ENCODE assay signal across 15 cellular contexts in the genomic region with DNA sequence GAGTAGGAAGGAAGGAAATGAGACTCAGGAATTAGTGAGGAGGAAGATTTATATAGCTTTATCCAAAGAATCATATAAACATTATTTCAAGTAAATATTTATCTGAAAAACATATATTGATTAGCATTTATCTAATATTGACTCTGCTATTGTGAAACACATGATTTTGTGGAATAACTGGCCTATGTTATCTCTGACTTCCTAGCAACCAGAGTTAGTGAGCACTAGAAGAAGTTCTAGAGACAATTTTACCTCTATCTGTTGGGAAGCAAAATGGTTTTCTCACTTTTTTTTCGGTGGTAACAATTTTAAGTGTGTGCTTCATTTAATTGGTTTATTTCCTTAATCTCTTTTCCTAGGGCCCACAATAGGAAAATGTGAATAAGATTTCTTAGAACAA.
"Had no signal": no experiment of that assay in that cellular context is flagged by ENCODE, and none has a peak within 500 bp of the region (broad histone marks: within the 10 kb centered on the region; RNA-seq: fewer than 3 reads in every experiment).

No MANE protein-coding gene starts in this region.

- H3K9me3 ChIP-seq: psoas muscle, sigmoid colon, tibial nerve had no signal

- H3K27me3 ChIP-seq: sigmoid colon, tibial nerve had no signal

- H3K27me3 Mint-ChIP-seq: activated B cell treated with CpG ODN at 0.5 μM for 24 hours; activated naive CD4-positive, alpha-beta T cell treated with anti-CD3 and anti-CD28 coated beads, Interleukin-2, amount 50 U/mL, for 24 hours; brain had no signal

- DNase-seq: activated B cell treated with CpG ODN at 0.5 μM for 24 hours; activated CD4-positive, alpha-beta T cell treated with anti-CD3 and anti-CD28 coated beads, Interleukin-2, amount 50 U/mL, for 48 hours; amygdala; glutamatergic neuron; left cardiac atrium; nephron progenitor cell; psoas muscle; sigmoid colon; stimulated activated CD4-positive, alpha-beta T cell treated with anti-CD3 and anti-CD28 coated beads, Interleukin-4, amount 100 ng/mL, for 24 hours; T-helper 1 cell had no signal

- ATAC-seq: left cardiac atrium, psoas muscle had no signal

- H3K27ac Mint-ChIP-seq: nephron progenitor cell had no signal

- H3K9me3 Mint-ChIP-seq: activated B cell treated with CpG ODN at 0.5 μM for 24 hours; activated naive CD4-positive, alpha-beta T cell treated with anti-CD3 and anti-CD28 coated beads, Interleukin-2, amount 50 U/mL, for 24 hours; activated T-helper 2 cell treated with anti-CD3 and anti-CD28 coated beads, Interferon-gamma antibody, Interleukin-2, Interleukin-4, amounts not matched to agents 10 μg/mL and 5 μg/mL and 100 μg/mL, durations not matched to agents 14 hours and 24 hours and 36 hours; brain; nephron progenitor cell had no signal

- H3K4me3 Mint-ChIP-seq: activated naive CD4-positive, alpha-beta T cell treated with anti-CD3 and anti-CD28 coated beads, Interleukin-2, amount 50 U/mL, for 24 hours; brain; nephron progenitor cell had no signal

- H3K36me3 ChIP-seq: sigmoid colon, tibial nerve had no signal

- H3K27ac ChIP-seq: SK-N-MC had no signal

- H3K4me3 ChIP-seq: psoas muscle, SK-N-MC, tibial nerve had no signal
